In the genomic region with DNA sequence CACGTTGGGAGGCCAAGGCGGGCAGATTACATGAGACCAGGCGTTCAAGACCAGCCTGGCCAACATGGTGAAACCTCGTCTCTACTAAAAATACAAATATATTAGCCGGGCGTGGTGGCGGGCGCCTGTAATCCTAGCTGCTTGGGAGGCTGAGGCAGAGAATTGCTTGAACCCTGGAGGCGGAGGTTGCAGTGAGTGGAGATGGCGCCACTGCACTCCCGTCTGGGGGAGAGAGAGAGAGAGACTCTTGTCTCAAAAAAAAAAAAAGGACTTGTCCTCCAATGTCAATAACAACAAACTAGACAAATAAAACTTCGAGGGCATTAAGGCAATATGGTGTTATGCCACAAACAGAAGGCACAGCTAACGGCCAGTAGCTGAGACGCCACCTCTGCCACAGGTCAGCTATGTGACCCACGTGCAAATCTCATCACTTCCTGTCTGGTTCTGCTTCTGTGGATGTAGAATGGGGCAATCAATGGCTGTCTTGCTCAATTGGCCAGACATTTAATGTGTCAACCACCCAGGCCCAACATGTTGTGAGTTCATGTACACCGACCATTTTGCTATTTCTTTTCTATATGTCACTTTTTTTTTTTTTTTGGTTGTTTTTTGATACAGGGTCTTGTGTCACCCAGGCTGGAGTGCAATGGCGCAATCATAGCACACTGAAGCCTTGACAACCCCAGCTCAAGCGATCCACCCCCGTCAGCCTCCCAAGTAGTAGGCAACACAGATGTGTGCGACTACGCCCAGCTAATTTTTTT, we compare ENCODE assay signal across 8 cellular contexts. TPM values are rescaled to one million over a fixed set of nuclear protein-coding genes. Genes with fewer than 3 reads are reported as not detected.
DNase-seq lines count a peak whose midpoint lies in the region; ATAC-seq and TF ChIP-seq lines count a peak whose summit lies in the region.

No MANE protein-coding gene starts in this region.

- DNase-seq in A673 (ENCODE audit: low spot score) (peak; percentile 9), PC-9 (peak; percentile 17 to 61), MCF 10A (ENCODE audit: unreplicated experiment) (peak; percentile 85), left colon (peak in 1 of 2 donors; percentile 59), T1000 (lab: John Stamatoyannopoulos, UW) (no peak), iPS-NIHi7 (ENCODE audit: extremely low spot score) (no peak)
- peak; percentile 7 to 64 for DNase-seq in stimulated activated effector memory CD8-positive, alpha-beta T cell treated with anti-CD3 and anti-CD28 coated beads, Interleukin-12 subunit alpha, Interleukin-12 subunit beta, amount 100 ng/mL, for 72 hours (ENCODE audit: low spot score in 2 of 2)

- no peaks in the 10 kb centered on the region for H3K9me3 Mint-ChIP-seq in MCF 10A (ENCODE audit: unreplicated experiment)
- no peaks in the 10 kb centered on the region for H3K9me3 Mint-ChIP-seq in stimulated activated effector memory CD8-positive, alpha-beta T cell treated with anti-CD3 and anti-CD28 coated beads, Interleukin-12 subunit alpha, Interleukin-12 subunit beta, amount 100 ng/mL, for 72 hours

- intact Hi-C loops in A673 (cut with micrococcal nuclease; ENCODE audit: unreplicated experiment) = no loop called here
- intact Hi-C loops in PC-9 (cut with micrococcal nuclease; ENCODE audit: unreplicated experiment) = loop anchor here (2.0 to 10.0 kb wide), 3 partner anchors 54 to 601 kb away; a partner anchor contains a TSS
- intact Hi-C loops in MCF 10A (cut with micrococcal nuclease) = loop anchor here (5.0 kb wide), 2 partner anchors 54 to 324 kb away; a partner anchor contains a TSS
- intact Hi-C loops in left colon (cut with DNase I, micrococcal nuclease) = no loop called here

- H3K4me1 ChIP-seq in A673 (ENCODE audit: insufficient read depth, low read length, poor library complexity, severe bottlenecking) (peaks cover 12% of the 10 kb centered on the region), PC-9 (replicated peaks; ENCODE audit: insufficient read depth) (peaks cover 19% of the 10 kb centered on the region)

- H3K36me3 Mint-ChIP-seq in MCF 10A (ENCODE audit: insufficient read depth, unreplicated experiment) = peaks cover 33% of the 10 kb centered on the region
- H3K36me3 Mint-ChIP-seq in stimulated activated effector memory CD8-positive, alpha-beta T cell treated with anti-CD3 and anti-CD28 coated beads, Interleukin-12 subunit alpha, Interleukin-12 subunit beta, amount 100 ng/mL, for 72 hours = peaks cover 46% of the 10 kb centered on the region

- H4K20me1 ChIP-seq in PC-9 (ENCODE audit: insufficient read depth) = peaks cover 25% of the 10 kb centered on the region

- H3K36me3 ChIP-seq in A673 (ENCODE audit: insufficient read depth, low read length, poor library complexity, severe bottlenecking) (no peaks in the 10 kb centered on the region), PC-9 (ENCODE audit: low read depth) (no peaks in the 10 kb centered on the region)

- POLR2A ChIA-PET in A673 (lab: Charles Lee; ENCODE audit: low non-redundant PET) = no interaction called here
- POLR2A ChIA-PET in PC-9 (lab: Charles Lee; ENCODE audit: unreplicated experiment) = interaction anchor here (0.6 to 1.0 kb wide), 6 partner anchors 66 to 772 kb away, joined by 3 to 6 read pairs (median 4); a partner anchor contains a TSS
- POLR2A ChIA-PET in MCF 10A (lab: Yijun Ruan, JAX) = interaction anchor here (0.6 to 7.5 kb wide), 37 partner anchors 8 to 802 kb away, joined by 3 to 73 read pairs (median 4); a partner anchor contains a TSS

- CTCF ChIA-PET in A673 (lab: Charles Lee) (interaction anchor here (0.7 kb wide), 1 partner anchor 54 kb away, joined by 3 read pairs; a partner anchor contains a TSS), PC-9 (lab: Charles Lee) (interaction anchor here (0.6 to 0.8 kb wide), 3 partner anchors 38 to 54 kb away, joined by 3 to 16 read pairs (median 9); a partner anchor contains a TSS), MCF 10A (lab: Yijun Ruan, JAX) (interaction anchor here (0.6 to 1.3 kb wide), 8 partner anchors 20 to 549 kb away, joined by 3 to 4 read pairs (median 3); a partner anchor contains a TSS)

- TF ChIP-seq CTCF in A673 (conservative IDR thresholded peaks at IDR 0.05; ENCODE audit: low read depth, low read length) (no peak), GM12875 (IDR thresholded peaks at IDR 0.05; ENCODE audit: borderline replicate concordance, insufficient read depth, low read depth, low read length) (no peak), PC-9 (conservative IDR thresholded peaks at IDR 0.05) (no peak), MCF 10A (IDR thresholded peaks at IDR 0.05; ENCODE audit: unreplicated experiment) (no peak)

- H3F3A ChIP-seq in PC-9 (ENCODE audit: insufficient read depth, low read depth) = peaks cover 14% of the 10 kb centered on the region; the same call in 1 of the 2 replicates

- BruUV-seq in A673 (replicated peaks; lab: Mats Ljungman, UMichigan) = TSS peak; percentile 87
- TSS peak; percentile 96 for BruUV-seq in PC-9 (replicated peaks; lab: Mats Ljungman, UMichigan)
- TSS peak; percentile 89 for BruUV-seq in MCF 10A (replicated peaks; lab: Mats Ljungman, UMichigan)

- no peaks in the 10 kb centered on the region for H3K9me2 ChIP-seq in PC-9 (ENCODE audit: insufficient read depth)

- no peaks in the 10 kb centered on the region for H3K27me3 ChIP-seq in A673 (replicated peaks; ENCODE audit: insufficient read depth, low read depth, low read length, poor library complexity)
- H3K27me3 ChIP-seq in PC-9 (ENCODE audit: insufficient read depth, low read depth) = no peaks in the 10 kb centered on the region

- H3K4me3 Mint-ChIP-seq in MCF 10A (ENCODE audit: unreplicated experiment) = peak overlapping the region; percentile 86
- H3K4me3 Mint-ChIP-seq in stimulated activated effector memory CD8-positive, alpha-beta T cell treated with anti-CD3 and anti-CD28 coated beads, Interleukin-12 subunit alpha, Interleukin-12 subunit beta, amount 100 ng/mL, for 72 hours = peak overlapping the region; percentile 95

- peak overlapping the region; percentile 87 for H3K27ac ChIP-seq in A673 (ENCODE audit: low read depth, low read length, poor library complexity, severe bottlenecking)
- H3K27ac ChIP-seq in PC-9 = peak overlapping the region; percentile 75

- H3K4me3 ChIP-seq in A673 (ENCODE audit: low read depth, low read length, poor library complexity, severe bottlenecking) (peak overlapping the region; percentile 79), GM12875 (ENCODE audit: low read depth, low read length) (peak overlapping the region; percentile 85), PC-9 (peak overlapping the region; percentile 89)

- peak overlapping the region; percentile 88 for H2AFZ ChIP-seq in PC-9

- H3K27ac Mint-ChIP-seq in MCF 10A (ENCODE audit: low read depth, unreplicated experiment) = peak overlapping the region; percentile 94
- peak overlapping the region; percentile 95 for H3K27ac Mint-ChIP-seq in stimulated activated effector memory CD8-positive, alpha-beta T cell treated with anti-CD3 and anti-CD28 coated beads, Interleukin-12 subunit alpha, Interleukin-12 subunit beta, amount 100 ng/mL, for 72 hours

- ATAC-seq in left colon = peak; percentile 11
- no peak for ATAC-seq in stimulated activated effector memory CD8-positive, alpha-beta T cell treated with anti-CD3 and anti-CD28 coated beads, Interleukin-12 subunit alpha, Interleukin-12 subunit beta, amount 100 ng/mL, for 72 hours

- H3K4me2 ChIP-seq in PC-9 = peak overlapping the region; percentile 72

- H3K9me3 ChIP-seq in A673 (ENCODE audit: low read depth, low read length, poor library complexity, severe bottlenecking) (no peaks in the 10 kb centered on the region), PC-9 (ENCODE audit: insufficient read depth, low read depth) (no peaks in the 10 kb centered on the region)

- no peaks in the 10 kb centered on the region for H3K27me3 Mint-ChIP-seq in MCF 10A (ENCODE audit: insufficient read depth, unreplicated experiment)

- peaks cover 25% of the 10 kb centered on the region for H3K4me1 Mint-ChIP-seq in MCF 10A (ENCODE audit: insufficient read depth, unreplicated experiment)
- H3K4me1 Mint-ChIP-seq in stimulated activated effector memory CD8-positive, alpha-beta T cell treated with anti-CD3 and anti-CD28 coated beads, Interleukin-12 subunit alpha, Interleukin-12 subunit beta, amount 100 ng/mL, for 72 hours = peaks cover 47% of the 10 kb centered on the region

- peaks cover 36% of the 10 kb centered on the region for H3K79me2 ChIP-seq in PC-9 (ENCODE audit: low read depth)

RNA-seq across cellular contexts. Expression of a gene that starts 0.8 kb away (rescaled TPM):
- total RNA-seq in A673 (2021) (17.0 and 17.6 TPM in 2 replicates), PC-9 (2021) (30.9 and 40.9 TPM in 2 replicates), MCF 10A (2022) (38.2 and 43.7 TPM in 2 replicates), left colon (10 to 100 TPM; 67.4 TPM)

RNA-seq across cellular contexts. Expression of a gene that starts 53.6 kb away (rescaled TPM):
- total RNA-seq in A673 (2021) (65.0 and 67.2 TPM in 2 replicates), PC-9 (2021) (52.3 and 63.5 TPM in 2 replicates), MCF 10A (2022) (66.9 and 74.1 TPM in 2 replicates), left colon (10 to 100 TPM; 34.4 to 43.7 TPM)

Comparison
In these comparisons a context has a peak if more than half of its experiments do, and no peak if none do; other contexts are left out.
1. DNase-seq: peak in A673 (single experiment), PC-9 (2 of 2), MCF 10A (single experiment) and stimulated activated effector memory CD8-positive, alpha-beta T cell treated with anti-CD3 and anti-CD28 coated beads, Interleukin-12 subunit alpha, Interleukin-12 subunit beta, amount 100 ng/mL, for 72 hours (2 of 2); none in T1000 (single experiment) and iPS-NIHi7 (single experiment).
2. intact Hi-C loops: an anchor here in PC-9 (2.0 to 10.0 kb wide) and MCF 10A (5.0 kb wide); none called in A673 and left colon.
3. Peak in every context shown above with its lines, with median percentiles within 50 percentile points of each other: H3K4me3 ChIP-seq.